35 cellular contexts compared by ENCODE assay signal in genomic region chr9:96206156-96206751, GRCh38.
"Had no signal": no experiment of that assay in that cellular context is flagged by ENCODE, and none has a peak within 500 bp of the region (broad histone marks: within the 10 kb centered on the region; RNA-seq: fewer than 3 reads in every experiment).

No MANE protein-coding gene starts in this region.

- H3K36me3 ChIP-seq: adrenal gland, brain microvascular endothelial cell, breast epithelium had no signal

- H3K27ac Mint-ChIP-seq: activated B cell treated with CpG ODN at 0.5 μM for 24 hours; activated CD4-positive, alpha-beta memory T cell treated with anti-CD3 and anti-CD28 coated beads for 36 hours; activated CD4-positive, alpha-beta T cell treated with anti-CD3 and anti-CD28 coated beads, Interleukin-2, amount 10 ng/mL, durations not matched to agents 24 days and 14 days; activated CD8-positive, alpha-beta T cell treated with anti-CD3 and anti-CD28 coated beads for 36 hours; activated naive CD4-positive, alpha-beta T cell treated with anti-CD3 and anti-CD28 coated beads for 36 hours; activated naive CD4-positive, alpha-beta T cell treated with anti-CD3 and anti-CD28 coated beads, Interleukin-2, amount 50 U/mL, for 72 hours; activated naive CD8-positive, alpha-beta T cell treated with anti-CD3 and anti-CD28 coated beads, Interleukin-2, amount 10 ng/mL, durations not matched to agents 7 days and 5 days; activated T-cell treated with anti-CD3 and anti-CD28 coated beads, Interleukin-2, amount 50 U/mL, for 72 hours; activated T-helper 1 cell treated with anti-CD3 and anti-CD28 coated beads, Interleukin-12 subunit alpha, Interleukin-12 subunit beta, Interleukin-2, Interleukin-4 antibody, amounts not matched to agents 30 ng/mL and 10 ng/mL and 1 ng/mL, durations not matched to agents 14 hours and 24 hours and 36 hours; activated T-helper 17 cell treated with anti-CD3 and anti-CD28 coated beads, Interleukin-2, amount 50 U/mL, for 72 hours; T-helper 1 cell treated with Interleukin-12 subunit alpha and Interleukin-12 subunit beta and Interleukin-4 antibody, amounts not matched to agents 30 μg/mL and 1 μg/mL, for 36 hours; T-helper 2 cell treated with Interferon-gamma antibody and Interleukin-4, amounts not matched to agents 5 μg/mL and 100 μg/mL, for 36 hours had no signal

- H3K4me1 Mint-ChIP-seq: activated B cell treated with CpG ODN at 0.5 μM for 24 hours; activated CD4-positive, alpha-beta T cell treated with anti-CD3 and anti-CD28 coated beads, Interleukin-2, amount 10 ng/mL, durations not matched to agents 24 days and 14 days; activated T-helper 17 cell treated with anti-CD3 and anti-CD28 coated beads, Interleukin-2, amount 50 U/mL, for 72 hours had no signal

- H3K36me3 Mint-ChIP-seq: activated CD4-positive, alpha-beta memory T cell treated with anti-CD3 and anti-CD28 coated beads for 36 hours; activated naive CD8-positive, alpha-beta T cell treated with anti-CD3 and anti-CD28 coated beads, Interleukin-2, amount 10 ng/mL, durations not matched to agents 7 days and 5 days had no signal

- H3K9me3 Mint-ChIP-seq: activated B cell treated with CpG ODN at 0.5 μM for 24 hours; activated CD4-positive, alpha-beta memory T cell treated with anti-CD3 and anti-CD28 coated beads for 36 hours; activated naive CD4-positive, alpha-beta T cell treated with anti-CD3 and anti-CD28 coated beads for 36 hours; activated naive CD4-positive, alpha-beta T cell treated with anti-CD3 and anti-CD28 coated beads, Interleukin-2, amount 50 U/mL, for 72 hours; activated T-cell treated with anti-CD3 and anti-CD28 coated beads, Interleukin-2, amount 50 U/mL, for 4 hours; activated T-cell treated with anti-CD3 and anti-CD28 coated beads, Interleukin-2, amount 50 U/mL, for 72 hours; activated T-helper 17 cell treated with anti-CD3 and anti-CD28 coated beads, Interleukin-2, amount 50 U/mL, for 72 hours had no signal

- H3K27ac ChIP-seq: adrenal gland, body of pancreas, brain microvascular endothelial cell, breast epithelium, VCaP had no signal

- H3K4me3 Mint-ChIP-seq: activated B cell treated with CpG ODN at 0.5 μM for 24 hours; activated CD4-positive, alpha-beta memory T cell treated with anti-CD3 and anti-CD28 coated beads for 36 hours; activated CD4-positive, alpha-beta T cell treated with anti-CD3 and anti-CD28 coated beads, Interleukin-2, amount 10 ng/mL, durations not matched to agents 24 days and 14 days; activated CD8-positive, alpha-beta T cell treated with anti-CD3 and anti-CD28 coated beads for 36 hours; activated naive CD4-positive, alpha-beta T cell treated with anti-CD3 and anti-CD28 coated beads for 36 hours; activated naive CD8-positive, alpha-beta T cell treated with anti-CD3 and anti-CD28 coated beads, Interleukin-2, amount 10 ng/mL, durations not matched to agents 7 days and 5 days; activated T-cell treated with anti-CD3 and anti-CD28 coated beads, Interleukin-2, amount 50 U/mL, for 4 hours; activated T-cell treated with anti-CD3 and anti-CD28 coated beads, Interleukin-2, amount 50 U/mL, for 72 hours; activated T-helper 1 cell treated with anti-CD3 and anti-CD28 coated beads, Interleukin-12 subunit alpha, Interleukin-12 subunit beta, Interleukin-2, Interleukin-4 antibody, amounts not matched to agents 30 ng/mL and 10 ng/mL and 1 ng/mL, durations not matched to agents 14 hours and 24 hours and 36 hours; activated T-helper 17 cell treated with anti-CD3 and anti-CD28 coated beads, Interleukin-2, amount 50 U/mL, for 72 hours; T-helper 1 cell treated with Interleukin-12 subunit alpha and Interleukin-12 subunit beta and Interleukin-4 antibody, amounts not matched to agents 30 μg/mL and 1 μg/mL, for 36 hours; T-helper 2 cell treated with Interferon-gamma antibody and Interleukin-4, amounts not matched to agents 5 μg/mL and 100 μg/mL, for 36 hours had no signal

- H3K27me3 Mint-ChIP-seq: activated B cell treated with CpG ODN at 0.5 μM for 24 hours; activated CD8-positive, alpha-beta T cell treated with anti-CD3 and anti-CD28 coated beads for 36 hours had no signal

- DNase-seq: activated B cell treated with CpG ODN at 0.5 μM for 24 hours; activated CD4-positive, alpha-beta memory T cell treated with anti-CD3 and anti-CD28 coated beads for 36 hours; activated CD4-positive, alpha-beta T cell treated with anti-CD3 and anti-CD28 coated beads for 4 hours; activated CD4-positive, alpha-beta T cell treated with anti-CD3 and anti-CD28 coated beads, Interleukin-2, amount 10 ng/mL, durations not matched to agents 24 days and 14 days; activated CD4-positive, alpha-beta T cell treated with anti-CD3 and anti-CD28 coated beads, Interleukin-2, amount 50 U/mL, for 1 hour; activated CD4-positive, alpha-beta T cell treated with anti-CD3 and anti-CD28 coated beads, Interleukin-2, amount 50 U/mL, for 4 hours; activated CD4-positive, CD25-positive, alpha-beta regulatory T cell treated with anti-CD3 and anti-CD28 coated beads, Interleukin-2, amount 50 U/mL, for 72 hours; activated CD8-positive, alpha-beta memory T cell treated with anti-CD3 and anti-CD28 coated beads, Interleukin-2, amount 50 U/mL, for 4 hours; activated CD8-positive, alpha-beta T cell treated with anti-CD3 and anti-CD28 coated beads for 36 hours; activated effector memory CD4-positive, alpha-beta T cell treated with anti-CD3 and anti-CD28 coated beads, Interleukin-2, amount 50 U/mL, for 16 hours; activated gamma-delta T cell treated with Interleukin-2 at 50 U/mL for 16 hours; activated naive CD4-positive, alpha-beta T cell; activated naive CD4-positive, alpha-beta T cell treated with anti-CD3 and anti-CD28 coated beads for 36 hours; activated naive CD4-positive, alpha-beta T cell treated with anti-CD3 and anti-CD28 coated beads, Interleukin-2, amount 50 U/mL, for 16 hours; activated naive CD8-positive, alpha-beta T cell treated with anti-CD3 and anti-CD28 coated beads, Interleukin-2, amount 10 ng/mL, durations not matched to agents 7 days and 5 days; activated T-cell treated with anti-CD3 and anti-CD28 coated beads for 4 hours; activated T-cell treated with anti-CD3 and anti-CD28 coated beads, Interleukin-2, amount 50 U/mL, for 1 hour; activated T-cell treated with anti-CD3 and anti-CD28 coated beads, Interleukin-2, amount 50 U/mL, for 4 hours; activated T-cell treated with anti-CD3 and anti-CD28 coated beads, Interleukin-2, amount 50 U/mL, for 72 hours; amniotic stem cell; aorta; body of pancreas; brain microvascular endothelial cell; central memory CD4-positive, alpha-beta T cell; T-helper 1 cell; T-helper 2 cell; T-helper 9 cell had no signal

- H3K27me3 ChIP-seq: adrenal gland, body of pancreas, breast epithelium had no signal

- H3K4me3 ChIP-seq: adrenal gland, body of pancreas, breast epithelium had no signal

- H3K4me1 ChIP-seq: adrenal gland, body of pancreas, breast epithelium had no signal

- ATAC-seq: activated CD8-positive, alpha-beta T cell treated with anti-CD3 and anti-CD28 coated beads for 36 hours; activated naive CD4-positive, alpha-beta T cell treated with anti-CD3 and anti-CD28 coated beads, Interleukin-2, amount 50 U/mL, for 72 hours; activated T-cell treated with anti-CD3 and anti-CD28 coated beads, Interleukin-2, amount 50 U/mL, for 4 hours; activated T-cell treated with anti-CD3 and anti-CD28 coated beads, Interleukin-2, amount 50 U/mL, for 72 hours; activated T-helper 17 cell treated with anti-CD3 and anti-CD28 coated beads, Interleukin-2, amount 50 U/mL, for 72 hours; body of pancreas had no signal

- H3K9me3 ChIP-seq: adrenal gland, body of pancreas had no signal
